ENCODE assay signal across 7 cellular contexts in the genomic region with DNA sequence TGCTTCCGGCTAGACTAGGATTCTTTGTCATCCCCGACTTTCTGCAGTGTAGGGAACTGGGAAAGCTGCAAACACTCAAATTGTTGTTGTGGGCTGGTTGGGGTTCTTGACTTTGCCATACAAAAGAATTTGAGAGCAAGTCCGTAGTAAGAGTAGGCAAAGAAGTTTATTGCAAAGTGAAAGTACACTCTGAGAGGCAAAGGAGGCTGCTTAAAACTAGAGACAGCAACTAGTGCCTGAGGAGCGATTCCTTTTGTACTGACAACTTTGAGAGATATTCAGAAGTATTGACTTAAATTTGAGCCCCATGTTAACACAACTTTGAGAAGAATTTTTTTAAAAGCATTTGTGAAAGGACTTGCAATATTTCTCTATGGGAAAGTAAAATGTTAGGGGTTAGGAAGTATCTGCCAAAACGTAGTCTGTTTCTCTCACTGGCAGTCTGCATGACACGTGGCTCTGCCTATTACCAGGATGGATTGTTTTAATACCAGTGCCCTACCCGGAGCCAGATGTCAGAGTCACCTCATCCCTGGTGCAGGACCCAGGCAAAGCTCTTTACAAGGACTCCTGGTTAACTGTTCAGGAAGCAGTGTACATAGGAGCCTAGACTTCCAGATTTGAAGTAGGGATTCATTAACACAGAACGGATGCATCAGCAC.
A peak's percentile ranks its signal among the peaks of the same experiment; 100 is the strongest.
DNase-seq lines count a peak whose midpoint lies in the region; ATAC-seq, FAIRE-seq and TF ChIP-seq lines count a peak whose summit lies in the region.

No MANE protein-coding gene starts in this region.

- H3K4me3 ChIP-seq in HFF-Myc (replicated peaks; ENCODE audit: low read depth, low read length) (no peak overlapping the region), fibroblast of lung (replicated peaks in 1 of 4; ENCODE audit: control extremely low read depth in 1 of 4, insufficient read depth in 1 of 4, low read depth in 3 of 4, low read length in 4 of 4) (peak overlapping the region; percentile 39 to 52 (median 44)), spleen (peak overlapping the region; percentile 6 to 57 (median 16))

- no peaks in the 10 kb centered on the region for H3K36me3 Mint-ChIP-seq in T-helper 17 cell (ENCODE audit: low read depth)

- H3K9ac ChIP-seq in fibroblast of lung (ENCODE audit: insufficient read depth, low read length): no peak overlapping the region

- peak; percentile 60 for ATAC-seq in T-helper 17 cell
- ATAC-seq in HG03135 (IDR thresholded peaks at IDR 0.05; ENCODE audit: unreplicated experiment): no peak

- H4K20me1 ChIP-seq in fibroblast of lung (ENCODE audit: control insufficient read depth, extremely low read depth, insufficient read depth, low read length): no peaks in the 10 kb centered on the region

- WGBS in spleen, 5 donors: 26 to 34% (median 31%) methylated on average over 8 of the region's 8 CpGs

- H2AFZ ChIP-seq in fibroblast of lung (ENCODE audit: low read length): peak overlapping the region; percentile 71

- intact Hi-C loops in spleen (cut with DNase I; ENCODE audit: low total_unique reads): no loop called here

- H3K27me3 Mint-ChIP-seq in T-helper 17 cell: no peaks in the 10 kb centered on the region

- peaks cover 33% of the 10 kb centered on the region for H3K4me1 Mint-ChIP-seq in T-helper 17 cell

- DNase-seq in HFF-Myc (ENCODE audit: extremely low read depth, low read depth): peak; percentile 24
- no peak for DNase-seq in T-helper 17 cell
- peak in 1 of 2 donors; percentile 18 for DNase-seq in fibroblast of lung (ENCODE audit: low read depth in 2 of 2)
- DNase-seq in spleen: no peak
- no peak for DNase-seq in inferior parietal cortex (ENCODE audit: extremely low spot score)
- no peak for DNase-seq in RCC 7860 (ENCODE audit: low spot score)

- peak overlapping the region; percentile 82 for H3K4me3 Mint-ChIP-seq in T-helper 17 cell

- TF ChIP-seq CTCF in HFF-Myc (IDR thresholded peaks at IDR 0.05; ENCODE audit: low read depth, low read length, missing control alignments): no peak
- no peak for TF ChIP-seq CTCF in fibroblast of lung (conservative IDR thresholded peaks at IDR 0.05 in 1 of 2, IDR thresholded peaks at IDR 0.05 in 1 of 2; ENCODE audit: low read depth in 1 of 2, low read length in 2 of 2)
- TF ChIP-seq CTCF in spleen (IDR thresholded peaks at IDR 0.05 in 8 of 11, conservative IDR thresholded peaks at IDR 0.05 in 3 of 11): no peak

- H3K27me3 ChIP-seq in fibroblast of lung (ENCODE audit: control insufficient read depth, insufficient read depth, low read length) (no peaks in the 10 kb centered on the region), spleen (replicated peaks in 1 of 7) (no peaks in the 10 kb centered on the region)

- H3K4me1 ChIP-seq in fibroblast of lung (ENCODE audit: control insufficient read depth, extremely low read depth, insufficient read depth, low read length) (no peaks in the 10 kb centered on the region), spleen (peaks cover 4 to 36% (median 20%) of the 10 kb centered on the region in 6 donors)

- H3K9me3 ChIP-seq in T-helper 17 cell (ENCODE audit: control insufficient read depth, low read length, poor library complexity, severe bottlenecking) (no peaks in the 10 kb centered on the region), fibroblast of lung (ENCODE audit: control insufficient read depth, insufficient read depth, low read depth, low read length) (no peaks in the 10 kb centered on the region), spleen (peaks cover 0 to 7% (median 0%) of the 10 kb centered on the region in 8 donors)

- H3K36me3 ChIP-seq in fibroblast of lung (ENCODE audit: control insufficient read depth, insufficient read depth, low read length): no peaks in the 10 kb centered on the region
- H3K36me3 ChIP-seq in spleen: no peaks in the 10 kb centered on the region

- H3K79me2 ChIP-seq in fibroblast of lung (ENCODE audit: control insufficient read depth, insufficient read depth, low read length): no peaks in the 10 kb centered on the region

- H3K27ac Mint-ChIP-seq in T-helper 17 cell: peak overlapping the region; percentile 87

- H3K4me2 ChIP-seq in fibroblast of lung (ENCODE audit: extremely low read depth, insufficient read depth, low read length): peak overlapping the region; percentile 88

- FAIRE-seq in RCC 7860 (lab: Jason Lieb, UNC): no peak

- H3K27ac ChIP-seq in fibroblast of lung (ENCODE audit: insufficient read depth, low read length) (no peak overlapping the region), spleen (peak overlapping the region; percentile 3 to 76 (median 55))

- TF ChIP-seq POLR2A in spleen (IDR thresholded peaks at IDR 0.05): no peak
